In genomic region chr20:19890358-19891117, GRCh38 we compare ENCODE assay signal across 13 cellular contexts.
DNase-seq lines count a peak whose midpoint lies in the region; ATAC-seq and TF ChIP-seq lines count a peak whose summit lies in the region.
"Had no signal": no experiment of that assay in that cellular context is flagged by ENCODE, and none has a peak within 500 bp of the region (broad histone marks: within the 10 kb centered on the region; RNA-seq: fewer than 3 reads in every experiment).

No MANE protein-coding gene starts in this region.

- DNase-seq in DMS153 treated with DMSO at 0.1 percent for 48 hours (lab: John Stamatoyannopoulos, UW; ENCODE audit: unreplicated experiment) (peak; percentile 54), NCI-H345 treated with DMSO at 0.1 percent for 48 hours (lab: John Stamatoyannopoulos, UW; ENCODE audit: unreplicated experiment) (peak; percentile 79), psoas muscle (no peak), GM19240 (ENCODE audit: insufficient read length, low spot score) (no peak), hypothalamus (lab: John Stamatoyannopoulos, UW) (no peak)
- DNase-seq in activated T-cell treated with anti-CD3 and anti-CD28 coated beads, Interleukin-2, amount 50 U/mL, for 24 hours = no peak
- DNase-seq: activated T-cell treated with anti-CD3 and anti-CD28 coated beads, Interleukin-2, amount 50 U/mL, for 1 hour; CD8-positive, alpha-beta T cell; NCI-H526; T1000 had no signal

- H3K4me3 Mint-ChIP-seq in activated T-cell treated with anti-CD3 and anti-CD28 coated beads, Interleukin-2, amount 50 U/mL, for 24 hours = no peak overlapping the region
- H3K4me3 Mint-ChIP-seq: CD8-positive, alpha-beta T cell had no signal

- H3K27me3 ChIP-seq in endocrine pancreas (ENCODE audit: control insufficient read depth, insufficient read depth, low read length) (no peaks in the 10 kb centered on the region), psoas muscle (ENCODE audit: insufficient read depth in 3 of 3, low read length in 2 of 3) (no peaks in the 10 kb centered on the region)

- peak overlapping the region; percentile 86 for H3K27ac ChIP-seq in psoas muscle

- peaks cover 48% of the 10 kb centered on the region for H3K27me3 Mint-ChIP-seq in activated T-cell treated with anti-CD3 and anti-CD28 coated beads, Interleukin-2, amount 50 U/mL, for 24 hours

- H3K36me3 ChIP-seq in endocrine pancreas (ENCODE audit: control insufficient read depth, insufficient read depth, low read length) = no peaks in the 10 kb centered on the region
- peaks cover 0 to 12% of the 10 kb centered on the region in 2 donors for H3K36me3 ChIP-seq in psoas muscle (ENCODE audit: insufficient read depth in 1 of 2, low read depth in 1 of 2)

- H3K9me3 ChIP-seq in endocrine pancreas (ENCODE audit: control insufficient read depth, low read length) (no peaks in the 10 kb centered on the region), psoas muscle (no peaks in the 10 kb centered on the region)

- 45 to 61% (median 48%) methylated on average over 5 of the region's 5 CpGs for WGBS in psoas muscle, 3 donors

- ATAC-seq in psoas muscle (no peak), GM21381 (IDR thresholded peaks at IDR 0.05; ENCODE audit: unreplicated experiment) (no peak)
- ATAC-seq: CD8-positive, alpha-beta T cell; HCT116 had no signal

- no peaks in the 10 kb centered on the region for H3K4me1 ChIP-seq in endocrine pancreas (ENCODE audit: control insufficient read depth, insufficient read depth, low read length)
- peaks cover 55% of the 10 kb centered on the region for H3K4me1 ChIP-seq in psoas muscle

- no peak overlapping the region for H3K9ac ChIP-seq in endocrine pancreas (ENCODE audit: control insufficient read depth, insufficient read depth, low read length)

- H3K9me3 Mint-ChIP-seq in activated T-cell treated with anti-CD3 and anti-CD28 coated beads, Interleukin-2, amount 50 U/mL, for 24 hours = no peaks in the 10 kb centered on the region
- H3K9me3 Mint-ChIP-seq: CD8-positive, alpha-beta T cell had no signal

- intact Hi-C loops in psoas muscle (cut with DNase I) = no loop called here

- H3K4me3 ChIP-seq in endocrine pancreas (ENCODE audit: control insufficient read depth, insufficient read depth, low read length) (peak overlapping the region; percentile 33), psoas muscle (peak overlapping the region; percentile 55)

- no peak overlapping the region for H3K27ac Mint-ChIP-seq in activated T-cell treated with anti-CD3 and anti-CD28 coated beads, Interleukin-2, amount 50 U/mL, for 24 hours
- H3K27ac Mint-ChIP-seq: CD8-positive, alpha-beta T cell had no signal

- H3K36me3 Mint-ChIP-seq in activated T-cell treated with anti-CD3 and anti-CD28 coated beads, Interleukin-2, amount 50 U/mL, for 24 hours (ENCODE audit: low read depth) = no peaks in the 10 kb centered on the region
- H3K36me3 Mint-ChIP-seq: CD8-positive, alpha-beta T cell had no signal

- no peaks in the 10 kb centered on the region for H3K4me1 Mint-ChIP-seq in activated T-cell treated with anti-CD3 and anti-CD28 coated beads, Interleukin-2, amount 50 U/mL, for 24 hours (ENCODE audit: low read depth)

- TF ChIP-seq CTCF in psoas muscle (IDR thresholded peaks at IDR 0.05) = no peak

Comparison
In these comparisons a context has a peak if more than half of its experiments do, and no peak if none do; other contexts are left out.
1. DNase-seq: peak in DMS153 treated with DMSO at 0.1 percent for 48 hours (single experiment) and NCI-H345 treated with DMSO at 0.1 percent for 48 hours (single experiment); none in psoas muscle (0 of 2), GM19240 (single experiment), hypothalamus (0 of 51) and activated T-cell treated with anti-CD3 and anti-CD28 coated beads, Interleukin-2, amount 50 U/mL, for 24 hours (single experiment).